In genomic region chr16:24689128-24689527, GRCh38 we compare ENCODE assay signal across 8 cellular contexts. TPM values are rescaled to one million over a fixed set of nuclear protein-coding genes. Genes with fewer than 3 reads are reported as not detected.
DNase-seq lines count a peak whose midpoint lies in the region; ATAC-seq and TF ChIP-seq lines count a peak whose summit lies in the region.
"Had no signal": no experiment of that assay in that cellular context is flagged by ENCODE, and none has a peak within 500 bp of the region (broad histone marks: within the 10 kb centered on the region; RNA-seq: fewer than 3 reads in every experiment).

No MANE protein-coding gene starts in this region.

- TF ChIP-seq CTCF in GM12865 (IDR thresholded peaks at IDR 0.05; ENCODE audit: insufficient read depth, low read depth, low read length, missing control alignments) (peak; percentile 62), chondrocyte (IDR thresholded peaks at IDR 0.05) (peak; percentile 84)

- no peaks in the 10 kb centered on the region for H3K9me3 Mint-ChIP-seq in chondrocyte (ENCODE audit: low read depth)
- H3K9me3 Mint-ChIP-seq: T-helper 1 cell treated with Interleukin-12 subunit alpha and Interleukin-12 subunit beta and Interleukin-4 antibody, amounts not matched to agents 30 μg/mL and 1 μg/mL, for 36 hours had no signal

- DNase-seq in GM12865 (ENCODE audit: low read depth) (peak; percentile 57), NCI-H1694 (lab: John Stamatoyannopoulos, UW) (peak; percentile 21), chondrocyte (ENCODE audit: low spot score) (no peak), midbrain (lab: John Stamatoyannopoulos, UW) (peak; percentile 57), GM19238 (ENCODE audit: insufficient read length, low spot score) (no peak)
- DNase-seq in activated CD4-positive, CD25-positive, alpha-beta regulatory T cell treated with anti-CD3 and anti-CD28 coated beads, Interleukin-2, amount 50 U/mL, for 72 hours: no peak

- H3K4me3 ChIP-seq in GM12865 (ENCODE audit: low read depth, low read length): no peak overlapping the region

- no peaks in the 10 kb centered on the region for H3K36me3 Mint-ChIP-seq in chondrocyte (ENCODE audit: low read depth)

- no peak overlapping the region for H3K4me3 Mint-ChIP-seq in chondrocyte (ENCODE audit: unreplicated experiment)
- H3K4me3 Mint-ChIP-seq: T-helper 1 cell treated with Interleukin-12 subunit alpha and Interleukin-12 subunit beta and Interleukin-4 antibody, amounts not matched to agents 30 μg/mL and 1 μg/mL, for 36 hours had no signal

- H3K4me1 Mint-ChIP-seq in chondrocyte (ENCODE audit: low read depth): peaks cover 27% of the 10 kb centered on the region

- H3K27ac Mint-ChIP-seq in chondrocyte (ENCODE audit: unreplicated experiment): no peak overlapping the region
- H3K27ac Mint-ChIP-seq: T-helper 1 cell treated with Interleukin-12 subunit alpha and Interleukin-12 subunit beta and Interleukin-4 antibody, amounts not matched to agents 30 μg/mL and 1 μg/mL, for 36 hours had no signal

- ATAC-seq in GM21723 (IDR thresholded peaks at IDR 0.05; ENCODE audit: unreplicated experiment): no peak

- no peaks in the 10 kb centered on the region for H3K27me3 Mint-ChIP-seq in chondrocyte (ENCODE audit: low read depth)

RNA-seq across cellular contexts. Expression of gene TNRC6A, which starts 40.3 kb away (rescaled TPM):
- total RNA-seq in chondrocyte: 42.8 to 57.6 TPM (median 52.1 TPM) in 3 replicates

Comparison
In these comparisons a context has a peak if more than half of its experiments do, and no peak if none do; other contexts are left out.
1. DNase-seq: peak in GM12865 (single experiment), NCI-H1694 (single experiment) and midbrain (single experiment); none in chondrocyte (single experiment), activated CD4-positive, CD25-positive, alpha-beta regulatory T cell treated with anti-CD3 and anti-CD28 coated beads, Interleukin-2, amount 50 U/mL, for 72 hours (single experiment) and GM19238 (single experiment).